Comparison of ENCODE assay signal across 9 cellular contexts in the genomic region with DNA sequence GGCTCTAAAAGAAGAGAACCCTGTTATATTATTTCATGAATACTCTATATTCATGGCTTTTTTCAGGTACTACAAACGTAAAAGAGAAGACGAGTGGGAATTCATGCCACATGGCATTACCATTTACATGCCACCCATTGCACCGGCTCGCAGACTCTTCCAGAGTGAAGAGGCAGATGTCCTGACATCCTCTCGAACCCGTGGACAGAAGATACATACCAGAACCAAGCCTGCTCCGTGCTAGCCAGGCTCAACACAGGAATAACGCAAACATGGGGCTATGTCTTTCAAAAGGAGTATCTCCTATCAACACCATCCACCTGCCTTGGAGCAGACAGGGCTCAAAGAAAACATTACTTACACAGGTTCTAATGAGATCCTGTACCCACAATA.
DNase-seq lines count a peak whose midpoint lies in the region; ATAC-seq and TF ChIP-seq lines count a peak whose summit lies in the region.
"Had no signal": no experiment of that assay in that cellular context is flagged by ENCODE, and none has a peak within 500 bp of the region (broad histone marks: within the 10 kb centered on the region; RNA-seq: fewer than 3 reads in every experiment).

No MANE protein-coding gene starts in this region.

- H3K27me3 ChIP-seq in CD4-positive, CD25-positive, alpha-beta regulatory T cell (ENCODE audit: control insufficient read depth, insufficient read depth, low read length): no peaks in the 10 kb centered on the region
- no peaks in the 10 kb centered on the region for H3K27me3 ChIP-seq in mammary epithelial cell (ENCODE audit: insufficient read depth, low read length)
- no peaks in the 10 kb centered on the region for H3K27me3 ChIP-seq in neuronal stem cell (ENCODE audit: control insufficient read depth in 3 of 3, insufficient read depth in 3 of 3, low read depth in 1 of 3, low read length in 3 of 3)

- CTCF ChIA-PET in mammary epithelial cell (lab: Charles Lee; ENCODE audit: low non-redundant PET): no interaction called here

- H3K18ac ChIP-seq in neuronal stem cell (ENCODE audit: low read length): no peak overlapping the region

- H3K27me3 Mint-ChIP-seq in CD4-positive, CD25-positive, alpha-beta regulatory T cell: no peaks in the 10 kb centered on the region
- H3K27me3 Mint-ChIP-seq in osteocyte (ENCODE audit: unreplicated experiment): no peaks in the 10 kb centered on the region

- no peak overlapping the region for H3K4me2 ChIP-seq in mammary epithelial cell (ENCODE audit: insufficient read depth, low read depth, low read length)
- no peak overlapping the region for H3K4me2 ChIP-seq in neuronal stem cell (ENCODE audit: insufficient read depth, low read length, poor library complexity, severe bottlenecking)

- no peak overlapping the region for H3K9ac ChIP-seq in mammary epithelial cell (ENCODE audit: insufficient read depth, low read length)
- no peak overlapping the region for H3K9ac ChIP-seq in neuronal stem cell (ENCODE audit: low read depth, low read length, poor library complexity)

- H3K9me3 ChIP-seq in CD4-positive, CD25-positive, alpha-beta regulatory T cell (ENCODE audit: control insufficient read depth in 2 of 2, low read length in 2 of 2): no peaks in the 10 kb centered on the region
- H3K9me3 ChIP-seq in mammary epithelial cell (replicated peaks; ENCODE audit: insufficient read depth, low read length): no peaks in the 10 kb centered on the region
- no peaks in the 10 kb centered on the region for H3K9me3 ChIP-seq in neuronal stem cell (replicated peaks in 1 of 2; ENCODE audit: control insufficient read depth in 2 of 2, insufficient read depth in 1 of 2, low read depth in 1 of 2, low read length in 2 of 2)

- peak overlapping the region; percentile 49 for H3K4me3 ChIP-seq in CD4-positive, CD25-positive, alpha-beta regulatory T cell (ENCODE audit: low read depth, low read length)
- H3K4me3 ChIP-seq in NB4 (ENCODE audit: low read depth, low read length): no peak overlapping the region
- no peak overlapping the region for H3K4me3 ChIP-seq in mammary epithelial cell (replicated peaks in 1 of 3; ENCODE audit: insufficient read depth in 1 of 3, low read depth in 2 of 3, low read length in 3 of 3)
- H3K4me3 ChIP-seq in neuronal stem cell (ENCODE audit: low read length in 2 of 2): no peak overlapping the region

- intact Hi-C loops in mammary epithelial cell (cut with micrococcal nuclease): no loop called here

- no peak overlapping the region for H2BK5ac ChIP-seq in neuronal stem cell (ENCODE audit: low read length)

- no peak overlapping the region for H2BK12ac ChIP-seq in neuronal stem cell (ENCODE audit: low read length)

- peaks cover 47% of the 10 kb centered on the region for H3K36me3 Mint-ChIP-seq in CD4-positive, CD25-positive, alpha-beta regulatory T cell
- H3K36me3 Mint-ChIP-seq in osteocyte (ENCODE audit: unreplicated experiment): peaks cover 2% of the 10 kb centered on the region

- no peaks in the 10 kb centered on the region for H3K79me1 ChIP-seq in neuronal stem cell (ENCODE audit: low read depth, low read length)

- TF ChIP-seq POLR2A in NB4 (IDR thresholded peaks at IDR 0.05; ENCODE audit: extremely low read depth, insufficient read length): no peak

- WGBS in mammary epithelial cell (ENCODE audit: low coverage, missing lambda C conversion rate): 99% methylated on average over 8 of the region's 8 CpGs
- WGBS in neuronal stem cell (ENCODE audit: extremely low coverage in 2 of 2, insufficient read length in 2 of 2, insufficient replicate concordance in 1 of 2), 2 donors: no CpG with 5 or more reads among the region's 8 CpGs

- dilution Hi-C loops in mammary epithelial cell (cut with HindIII; ENCODE audit: low sequenced_read_pairs): no loop called here

- H3K4ac ChIP-seq in neuronal stem cell (ENCODE audit: low read length): no peak overlapping the region

- TF ChIP-seq CTCF in NB4 (IDR thresholded peaks at IDR 0.05; ENCODE audit: low read depth, low read length) (no peak), mammary epithelial cell (conservative IDR thresholded peaks at IDR 0.05 in 1 of 2, IDR thresholded peaks at IDR 0.05 in 1 of 2; ENCODE audit: extremely low read depth in 1 of 2, insufficient read depth in 1 of 2, low read depth in 1 of 2, low read length in 2 of 2) (no peak), osteocyte (IDR thresholded peaks at IDR 0.05) (no peak)

- H3K27ac ChIP-seq in CD4-positive, CD25-positive, alpha-beta regulatory T cell (ENCODE audit: insufficient read depth, low read length, poor library complexity, severe bottlenecking): peak overlapping the region; percentile 52
- peak overlapping the region; percentile 71 for H3K27ac ChIP-seq in mammary epithelial cell (ENCODE audit: insufficient read depth, low read depth, low read length)
- no peak overlapping the region for H3K27ac ChIP-seq in neuronal stem cell (replicated peaks; ENCODE audit: low read length)

- peaks cover 7% of the 10 kb centered on the region for H3K36me3 ChIP-seq in CD4-positive, CD25-positive, alpha-beta regulatory T cell (ENCODE audit: control insufficient read depth, insufficient read depth, low read length)
- H3K36me3 ChIP-seq in mammary epithelial cell (ENCODE audit: insufficient read depth, low read length): no peaks in the 10 kb centered on the region
- peaks cover 0 to 2% of the 10 kb centered on the region in 2 donors for H3K36me3 ChIP-seq in neuronal stem cell (replicated peaks in 1 of 2; ENCODE audit: control insufficient read depth in 2 of 2, insufficient read depth in 2 of 2, low read length in 2 of 2)

- no peak overlapping the region for H4K8ac ChIP-seq in neuronal stem cell (ENCODE audit: low read depth, low read length)

- H3K4me1 ChIP-seq in CD4-positive, CD25-positive, alpha-beta regulatory T cell (ENCODE audit: control insufficient read depth, insufficient read depth, low read length, poor library complexity, severe bottlenecking): peaks cover 32% of the 10 kb centered on the region
- H3K4me1 ChIP-seq in mammary epithelial cell (ENCODE audit: insufficient read depth, low read length): peaks cover 19% of the 10 kb centered on the region
- peaks cover 0 to 11% of the 10 kb centered on the region in 2 donors for H3K4me1 ChIP-seq in neuronal stem cell (ENCODE audit: control insufficient read depth in 2 of 2, insufficient read depth in 1 of 2, low read depth in 1 of 2, low read length in 2 of 2)

- peaks cover 14 to 39% (median 29%) of the 10 kb centered on the region in 4 donors for H3K4me1 Mint-ChIP-seq in CD4-positive, CD25-positive, alpha-beta regulatory T cell
- peaks cover 17% of the 10 kb centered on the region for H3K4me1 Mint-ChIP-seq in osteocyte (ENCODE audit: unreplicated experiment)

- BruUV-seq in mammary epithelial cell (replicated peaks; lab: Mats Ljungman, UMichigan): no TSS peak

- no peaks in the 10 kb centered on the region for H3K79me2 ChIP-seq in mammary epithelial cell (ENCODE audit: insufficient read depth, low read length)

- no peak overlapping the region for H3K14ac ChIP-seq in neuronal stem cell (ENCODE audit: low read length)

- no peak for ATAC-seq in CD4-positive, CD25-positive, alpha-beta regulatory T cell (ENCODE audit: low read depth in 2 of 2)
- no peak for ATAC-seq in HG03442 (IDR thresholded peaks at IDR 0.05; ENCODE audit: unreplicated experiment)

- peak overlapping the region in 2 of 4 donors; percentile 30 to 31 for H3K4me3 Mint-ChIP-seq in CD4-positive, CD25-positive, alpha-beta regulatory T cell
- no peak overlapping the region for H3K4me3 Mint-ChIP-seq in osteocyte (ENCODE audit: unreplicated experiment)

- H2AFZ ChIP-seq in mammary epithelial cell (ENCODE audit: low read depth, low read length): peak overlapping the region; percentile 18
- H2AFZ ChIP-seq in neuronal stem cell (ENCODE audit: low read length): no peak overlapping the region

- H4K20me1 ChIP-seq in mammary epithelial cell (ENCODE audit: insufficient read depth, low read length): no peaks in the 10 kb centered on the region

- H3K27ac Mint-ChIP-seq in CD4-positive, CD25-positive, alpha-beta regulatory T cell: peak overlapping the region; percentile 56 to 92 (median 79)
- peak overlapping the region; percentile 83 for H3K27ac Mint-ChIP-seq in osteocyte (ENCODE audit: unreplicated experiment)

- H4K91ac ChIP-seq in neuronal stem cell (ENCODE audit: low read depth, low read length, poor library complexity): no peak overlapping the region

- peaks cover 0 to 1% (median 0%) of the 10 kb centered on the region in 7 donors for H3K9me3 Mint-ChIP-seq in CD4-positive, CD25-positive, alpha-beta regulatory T cell
- peaks cover 3% of the 10 kb centered on the region for H3K9me3 Mint-ChIP-seq in osteocyte (ENCODE audit: unreplicated experiment)

- no peak overlapping the region for H2BK15ac ChIP-seq in neuronal stem cell (ENCODE audit: low read length)

- in situ Hi-C loops in mammary epithelial cell (cut with MboI; ENCODE audit: low sequenced_read_pairs in 2 of 2): no loop called here

- H3K23ac ChIP-seq in neuronal stem cell (ENCODE audit: low read depth, low read length, poor library complexity): no peak overlapping the region

- H2AK5ac ChIP-seq in neuronal stem cell (ENCODE audit: low read depth, low read length): no peak overlapping the region

- DNase-seq in CD4-positive, CD25-positive, alpha-beta regulatory T cell: no peak
- DNase-seq in NB4 (ENCODE audit: low read depth) (peak; percentile 20), mammary epithelial cell (no peak), osteocyte (ENCODE audit: extremely low spot score, unreplicated experiment) (no peak), neuronal stem cell (ENCODE audit: low spot score) (no peak), ecto neural progenitor cell (ENCODE audit: low spot score) (no peak)
- DNase-seq in stimulated activated CD4-positive, alpha-beta T cell treated with anti-CD3 and anti-CD28 coated beads, Interleukin-2, amount 100 ng/mL, for 24 hours: no peak
- DNase-seq: NCI-H2107 had no signal

- no peak overlapping the region for H2BK120ac ChIP-seq in neuronal stem cell (ENCODE audit: low read depth, low read length)
